8 cellular contexts compared by ENCODE assay signal in the genomic region with DNA sequence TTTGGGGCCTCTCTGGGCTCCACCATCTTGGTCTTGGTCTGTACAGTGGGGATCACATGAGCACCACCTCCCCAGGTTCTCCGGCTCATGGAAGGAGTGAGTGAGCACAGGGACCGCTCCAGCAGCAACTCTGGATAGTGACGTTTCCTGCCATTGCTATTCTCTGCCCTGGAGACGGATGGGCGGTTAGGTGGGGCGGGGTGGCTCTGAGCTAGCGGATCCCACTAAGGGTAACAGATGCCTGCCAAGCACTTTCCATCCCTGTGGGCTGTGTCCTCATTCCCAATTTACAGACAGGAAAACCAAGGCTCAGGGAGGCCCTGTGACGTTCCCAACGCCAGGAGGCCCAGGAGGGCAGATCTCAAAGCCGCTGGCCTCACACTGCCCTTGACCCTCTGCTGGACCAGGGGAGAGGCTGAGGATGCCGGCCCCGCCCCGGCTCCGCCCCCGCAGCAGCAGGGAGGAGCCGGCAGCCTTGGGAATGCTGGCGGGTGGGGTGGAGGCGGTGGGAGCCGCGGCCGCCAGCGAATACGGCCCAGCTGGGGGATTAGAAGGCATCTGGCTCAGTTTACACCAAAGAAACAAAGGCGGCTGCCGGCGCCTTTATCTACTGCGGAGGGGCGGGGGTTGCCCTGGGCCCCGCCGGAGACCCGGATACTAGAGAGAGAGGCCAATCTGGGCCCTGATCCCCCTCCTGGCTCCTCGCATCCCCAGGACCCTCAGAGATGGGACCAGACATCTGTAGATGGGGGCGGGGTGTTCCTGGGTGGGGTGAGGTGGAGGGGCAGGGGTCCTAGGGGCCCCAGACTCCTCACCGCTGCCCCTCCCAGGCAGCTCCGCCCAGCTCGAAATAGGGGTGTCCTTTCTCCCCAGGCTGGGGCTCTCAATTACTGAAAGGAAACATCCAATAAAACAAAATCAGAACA.
DNase-seq lines count a peak whose midpoint lies in the region; ATAC-seq and TF ChIP-seq lines count a peak whose summit lies in the region.

No MANE protein-coding gene starts in this region.

- H3K9me3 Mint-ChIP-seq in glutamatergic neuron (ENCODE audit: unreplicated experiment): peaks cover 17% of the 10 kb centered on the region
- no peaks in the 10 kb centered on the region for H3K9me3 Mint-ChIP-seq in T-cell

- peaks cover 27% of the 10 kb centered on the region for H3K27me3 Mint-ChIP-seq in glutamatergic neuron (ENCODE audit: unreplicated experiment)
- peaks cover 22 to 47% of the 10 kb centered on the region in 2 donors for H3K27me3 Mint-ChIP-seq in T-cell

- ATAC-seq in T-cell (replicated peaks in 1 of 4): no peak
- ATAC-seq in HG02759 (IDR thresholded peaks at IDR 0.05; ENCODE audit: unreplicated experiment): no peak
- no peak for ATAC-seq in HG02840 (IDR thresholded peaks at IDR 0.05; ENCODE audit: low FRiP score, unreplicated experiment)

- CTCF ChIA-PET in T-cell (lab: Charles Lee): no interaction called here

- H3K36me3 Mint-ChIP-seq in glutamatergic neuron (ENCODE audit: unreplicated experiment): peaks cover 9% of the 10 kb centered on the region
- H3K36me3 Mint-ChIP-seq in T-cell: no peaks in the 10 kb centered on the region

- peaks cover 41% of the 10 kb centered on the region for H3K4me1 Mint-ChIP-seq in glutamatergic neuron (ENCODE audit: low read depth, unreplicated experiment)
- peaks cover 0 to 6% (median 1%) of the 10 kb centered on the region in 3 donors for H3K4me1 Mint-ChIP-seq in T-cell

- H3K27ac Mint-ChIP-seq in glutamatergic neuron (ENCODE audit: unreplicated experiment): peak overlapping the region; percentile 84
- no peak overlapping the region for H3K27ac Mint-ChIP-seq in T-cell

- DNase-seq in ELR (ENCODE audit: low read depth) (peak; percentile 72), SHP77 treated with DMSO at 0.1 percent for 48 hours (lab: John Stamatoyannopoulos, UW) (peak; percentile 22), glutamatergic neuron (peak; percentile 89), retina (peak; percentile 92), GM13976 (ENCODE audit: low spot score) (no peak), T-cell (no peak)

- in situ Hi-C loops in GM13976 (cut with MboI; ENCODE audit: low sequenced_read_pairs, unreplicated experiment): no loop called here

- TF ChIP-seq CTCF in glutamatergic neuron (IDR thresholded peaks at IDR 0.05; ENCODE audit: partially characterized antibody, unreplicated experiment): no peak
- TF ChIP-seq CTCF in GM13976 (IDR thresholded peaks at IDR 0.05; ENCODE audit: borderline replicate concordance, control extremely low read depth, extremely low read depth, insufficient read depth, missing control alignments): no peak

- peak overlapping the region; percentile 46 for H3K4me3 Mint-ChIP-seq in glutamatergic neuron (ENCODE audit: unreplicated experiment)
- H3K4me3 Mint-ChIP-seq in T-cell: peak overlapping the region in 1 of 3 donors; percentile 50

- POLR2A ChIA-PET in T-cell (lab: Charles Lee): interaction anchor here in 1 of 2 donors (0.5 kb wide), 1 partner anchor 42 kb away, joined by 3 read pairs; no protein-coding TSS in a partner anchor

Comparison
In these comparisons a context has a peak if more than half of its experiments do, and no peak if none do; other contexts are left out.
1. DNase-seq: peak in ELR (single experiment), SHP77 treated with DMSO at 0.1 percent for 48 hours (single experiment), glutamatergic neuron (single experiment) and retina (single experiment); none in GM13976 (single experiment) and T-cell (0 of 34).